Comparison of ENCODE assay signal across 1 cellular context in genomic region chr6:2725364-2725988, GRCh38.
TF ChIP-seq lines count a peak whose summit lies in the region.

No MANE protein-coding gene starts in this region.

TF ChIP-seq in GM23338, 12 proteins besides CTCF, POLR2A, EP300 and RAD21:
- TF ChIP-seq JUNB (IDR thresholded peaks at IDR 0.05; ENCODE audit: unreplicated experiment) (no peak), EZH2 (IDR thresholded peaks at IDR 0.05; ENCODE audit: low read depth, unreplicated experiment) (no peak), REST (IDR thresholded peaks at IDR 0.05; ENCODE audit: unreplicated experiment) (no peak), STAT1 (IDR thresholded peaks at IDR 0.05; ENCODE audit: unreplicated experiment) (no peak), ZNF462 (CRISPR knock-in tag; IDR thresholded peaks at IDR 0.05) (no peak), NANOG (IDR thresholded peaks at IDR 0.05; ENCODE audit: borderline replicate concordance) (no peak), ZNF114 (CRISPR knock-in tag; IDR thresholded peaks at IDR 0.05) (no peak), ETS1 (IDR thresholded peaks at IDR 0.05) (no peak)
